Comparison of ENCODE assay signal across 7 cellular contexts in the genomic region with DNA sequence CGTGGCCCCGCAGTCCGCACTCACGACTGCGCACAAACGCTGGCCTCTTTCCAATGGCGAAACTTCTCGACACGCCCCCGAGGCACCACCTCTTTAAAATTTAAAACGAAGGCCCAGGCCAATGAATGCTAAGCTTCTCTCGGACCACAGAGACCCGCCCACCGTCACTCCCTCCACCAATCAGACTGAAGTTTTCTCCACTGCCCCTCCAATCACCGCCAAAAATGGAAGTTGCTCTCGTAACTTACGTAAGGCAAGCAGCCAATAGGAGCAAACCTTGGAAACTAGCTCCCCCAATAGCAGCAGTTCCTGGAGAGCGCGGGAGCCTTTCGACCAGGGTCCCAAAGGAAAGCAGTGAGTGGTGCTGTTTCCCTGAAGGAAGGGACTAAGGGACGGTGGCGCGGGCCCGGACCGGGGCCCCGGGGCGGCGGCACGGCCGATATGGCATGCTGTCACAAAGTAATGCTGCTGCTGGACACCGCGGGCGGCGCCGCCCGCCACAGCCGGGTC. TPM values are rescaled to one million over a fixed set of nuclear protein-coding genes. Genes with fewer than 3 reads are reported as not detected.
DNase-seq lines count a peak whose midpoint lies in the region; ATAC-seq, FAIRE-seq and TF ChIP-seq lines count a peak whose summit lies in the region.

A gene with protein sequence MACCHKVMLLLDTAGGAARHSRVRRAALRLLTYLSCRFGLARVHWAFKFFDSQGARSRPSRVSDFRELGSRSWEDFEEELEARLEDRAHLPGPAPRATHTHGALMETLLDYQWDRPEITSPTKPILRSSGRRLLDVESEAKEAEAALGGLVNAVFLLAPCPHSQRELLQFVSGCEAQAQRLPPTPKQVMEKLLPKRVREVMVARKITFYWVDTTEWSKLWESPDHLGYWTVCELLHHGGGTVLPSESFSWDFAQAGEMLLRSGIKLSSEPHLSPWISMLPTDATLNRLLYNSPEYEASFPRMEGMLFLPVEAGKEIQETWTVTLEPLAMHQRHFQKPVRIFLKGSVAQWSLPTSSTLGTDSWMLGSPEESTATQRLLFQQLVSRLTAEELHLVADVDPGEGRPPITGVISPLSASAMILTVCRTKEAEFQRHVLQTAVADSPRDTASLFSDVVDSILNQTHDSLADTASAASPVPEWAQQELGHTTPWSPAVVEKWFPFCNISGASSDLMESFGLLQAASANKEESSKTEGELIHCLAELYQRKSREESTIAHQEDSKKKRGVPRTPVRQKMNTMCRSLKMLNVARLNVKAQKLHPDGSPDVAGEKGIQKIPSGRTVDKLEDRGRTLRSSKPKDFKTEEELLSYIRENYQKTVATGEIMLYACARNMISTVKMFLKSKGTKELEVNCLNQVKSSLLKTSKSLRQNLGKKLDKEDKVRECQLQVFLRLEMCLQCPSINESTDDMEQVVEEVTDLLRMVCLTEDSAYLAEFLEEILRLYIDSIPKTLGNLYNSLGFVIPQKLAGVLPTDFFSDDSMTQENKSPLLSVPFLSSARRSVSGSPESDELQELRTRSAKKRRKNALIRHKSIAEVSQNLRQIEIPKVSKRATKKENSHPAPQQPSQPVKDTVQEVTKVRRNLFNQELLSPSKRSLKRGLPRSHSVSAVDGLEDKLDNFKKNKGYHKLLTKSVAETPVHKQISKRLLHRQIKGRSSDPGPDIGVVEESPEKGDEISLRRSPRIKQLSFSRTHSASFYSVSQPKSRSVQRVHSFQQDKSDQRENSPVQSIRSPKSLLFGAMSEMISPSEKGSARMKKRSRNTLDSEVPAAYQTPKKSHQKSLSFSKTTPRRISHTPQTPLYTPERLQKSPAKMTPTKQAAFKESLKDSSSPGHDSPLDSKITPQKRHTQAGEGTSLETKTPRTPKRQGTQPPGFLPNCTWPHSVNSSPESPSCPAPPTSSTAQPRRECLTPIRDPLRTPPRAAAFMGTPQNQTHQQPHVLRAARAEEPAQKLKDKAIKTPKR (N-terminal part only) (plus strand): TSS at position 324 of the 510 bp plus-strand sequence. CDS start 118 bp downstream, at position 442.

- H2AFZ ChIP-seq in astrocyte (ENCODE audit: low read depth, low read length) (peak within 1 kb of the TSS; percentile 90), hepatocyte (peak within 1 kb of the TSS; percentile 61)

- peak within 1 kb of the TSS; percentile 80 for H3K27ac Mint-ChIP-seq in T-helper 2 cell treated with Interferon-gamma antibody and Interleukin-4, amounts not matched to agents 5 μg/mL and 100 μg/mL, for 36 hours
- peak within 1 kb of the TSS; percentile 47 for H3K27ac Mint-ChIP-seq in astrocyte (ENCODE audit: unreplicated experiment)

- H3K9me3 ChIP-seq in astrocyte (ENCODE audit: insufficient read depth, low read depth, low read length): no peaks in the 10 kb centered on the region
- no peaks in the 10 kb centered on the region for H3K9me3 ChIP-seq in hepatocyte (ENCODE audit: low read depth)

- peaks cover 18% of the 10 kb centered on the region for H3K27me3 Mint-ChIP-seq in T-helper 2 cell treated with Interferon-gamma antibody and Interleukin-4, amounts not matched to agents 5 μg/mL and 100 μg/mL, for 36 hours (ENCODE audit: low read depth)
- peaks cover 2% of the 10 kb centered on the region for H3K27me3 Mint-ChIP-seq in astrocyte (ENCODE audit: low read depth, unreplicated experiment)

- H3K9me3 Mint-ChIP-seq in T-helper 2 cell treated with Interferon-gamma antibody and Interleukin-4, amounts not matched to agents 5 μg/mL and 100 μg/mL, for 36 hours: no peaks in the 10 kb centered on the region
- H3K9me3 Mint-ChIP-seq in astrocyte (ENCODE audit: unreplicated experiment): no peaks in the 10 kb centered on the region

- H3K36me3 ChIP-seq in astrocyte (ENCODE audit: insufficient read depth, low read length) (no peaks in the 10 kb centered on the region), hepatocyte (replicated peaks; ENCODE audit: insufficient read depth, low read depth) (no peaks in the 10 kb centered on the region)

- TF ChIP-seq CTCF in astrocyte (IDR thresholded peaks at IDR 0.05; ENCODE audit: insufficient read depth, low read depth, low read length) (no peak), hepatocyte (IDR thresholded peaks at IDR 0.05; ENCODE audit: poor library complexity) (no peak)

- H3K36me3 Mint-ChIP-seq in T-helper 2 cell treated with Interferon-gamma antibody and Interleukin-4, amounts not matched to agents 5 μg/mL and 100 μg/mL, for 36 hours (ENCODE audit: low read depth): peaks cover 26% of the 10 kb centered on the region
- H3K36me3 Mint-ChIP-seq in astrocyte (ENCODE audit: low read depth, unreplicated experiment): no peaks in the 10 kb centered on the region

- ATAC-seq in GM18508 (IDR thresholded peaks at IDR 0.05; ENCODE audit: insufficient read depth, unreplicated experiment): peak; percentile 95
- ATAC-seq in HG02981 (IDR thresholded peaks at IDR 0.05; ENCODE audit: unreplicated experiment): peak; percentile 93

- peaks cover 6% of the 10 kb centered on the region for H3K4me1 ChIP-seq in astrocyte (ENCODE audit: insufficient read depth, low read length)
- no peaks in the 10 kb centered on the region for H3K4me1 ChIP-seq in hepatocyte (ENCODE audit: insufficient read depth)

- H3K27me3 ChIP-seq in astrocyte (ENCODE audit: insufficient read depth, low read length) (no peaks in the 10 kb centered on the region), hepatocyte (no peaks in the 10 kb centered on the region)

- peak within 1 kb of the TSS; percentile 43 for H3K27ac ChIP-seq in astrocyte (ENCODE audit: low read depth, low read length)
- no peak within 1 kb of the TSS for H3K27ac ChIP-seq in hepatocyte

- H4K20me1 ChIP-seq in astrocyte (ENCODE audit: insufficient read depth, low read length) (no peaks in the 10 kb centered on the region), hepatocyte (ENCODE audit: insufficient read depth, poor library complexity, severe bottlenecking) (no peaks in the 10 kb centered on the region)

- peaks cover 24% of the 10 kb centered on the region for H3K4me1 Mint-ChIP-seq in T-helper 2 cell treated with Interferon-gamma antibody and Interleukin-4, amounts not matched to agents 5 μg/mL and 100 μg/mL, for 36 hours (ENCODE audit: low read depth)
- H3K4me1 Mint-ChIP-seq in astrocyte (ENCODE audit: low read depth, unreplicated experiment): peaks cover 3% of the 10 kb centered on the region

- peak within 1 kb of the TSS; percentile 92 for H3K4me3 ChIP-seq in astrocyte (ENCODE audit: insufficient read depth, low read depth, low read length)
- H3K4me3 ChIP-seq in hepatocyte: peak within 1 kb of the TSS; percentile 24

- FAIRE-seq in astrocyte (lab: Jason Lieb, UNC): peak; percentile 76

- H3K79me2 ChIP-seq in astrocyte (ENCODE audit: insufficient read depth, low read length) (peaks cover 47% of the 10 kb centered on the region), hepatocyte (peaks cover 42% of the 10 kb centered on the region)

- peak within 1 kb of the TSS; percentile 80 for H3K9ac ChIP-seq in astrocyte (ENCODE audit: low read length)

- DNase-seq in NCI-H2029 (lab: John Stamatoyannopoulos, UW) (peak; percentile 91), astrocyte (ENCODE audit: low read depth) (peak; percentile 99), hepatocyte (ENCODE audit: low spot score) (peak; percentile 99), renal cortical epithelial cell (ENCODE audit: low read depth) (peak; percentile 99)
- peak; percentile 96 for DNase-seq in T-helper 2 cell treated with Interferon-gamma antibody and Interleukin-4, amounts not matched to agents 5 μg/mL and 100 μg/mL, for 36 hours (ENCODE audit: low spot score)

- WGBS in hepatocyte (ENCODE audit: low lambda C conversion rate, missing lambda C conversion rate): under 1% methylated on average over 37 of the region's 37 CpGs

- H3K4me2 ChIP-seq in astrocyte (ENCODE audit: low read length): peak within 1 kb of the TSS; percentile 97
- H3K4me2 ChIP-seq in hepatocyte: peak within 1 kb of the TSS; percentile 84

- H3K4me3 Mint-ChIP-seq in T-helper 2 cell treated with Interferon-gamma antibody and Interleukin-4, amounts not matched to agents 5 μg/mL and 100 μg/mL, for 36 hours: peak within 1 kb of the TSS; percentile 91
- peak within 1 kb of the TSS; percentile 85 for H3K4me3 Mint-ChIP-seq in astrocyte (ENCODE audit: unreplicated experiment)

- no peaks in the 10 kb centered on the region for H3K9me2 ChIP-seq in hepatocyte (replicated peaks; ENCODE audit: insufficient read depth)

RNA-seq across cellular contexts. Expression of the gene that starts here (rescaled TPM):
- total RNA-seq in astrocyte (2.8 and 2.9 TPM in 2 replicates), hepatocyte (1.3 and 2.3 TPM in 2 replicates), renal cortical epithelial cell (0.65 and 1.9 TPM in 2 replicates)
- 0.47 and 0.91 TPM in 2 replicates for polyA plus RNA-seq in hepatocyte
